ENCODE assay signal across 19 cellular contexts in genomic region chr5:170426149-170426767, GRCh38. TPM values are rescaled to one million over a fixed set of nuclear protein-coding genes. Genes with fewer than 3 reads are reported as not detected.
DNase-seq lines count a peak whose midpoint lies in the region; ATAC-seq and TF ChIP-seq lines count a peak whose summit lies in the region.
"Had no signal": no experiment of that assay in that cellular context is flagged by ENCODE, and none has a peak within 500 bp of the region (broad histone marks: within the 10 kb centered on the region; RNA-seq: fewer than 3 reads in every experiment).

No MANE protein-coding gene starts in this region.

- in situ Hi-C loops in mammary epithelial cell (cut with MboI; ENCODE audit: low sequenced_read_pairs in 2 of 2): no loop called here

- peaks cover 2% of the 10 kb centered on the region for H3K27me3 ChIP-seq in GM06990 (replicated peaks; ENCODE audit: control insufficient read depth, insufficient read depth, low read length)
- peaks cover 12% of the 10 kb centered on the region for H3K27me3 ChIP-seq in foreskin keratinocyte
- peaks cover 6% of the 10 kb centered on the region for H3K27me3 ChIP-seq in mammary epithelial cell (ENCODE audit: insufficient read depth, low read length)
- H3K27me3 ChIP-seq: body of pancreas, transverse colon had no signal

- ATAC-seq in GM18502 (IDR thresholded peaks at IDR 0.05; ENCODE audit: poor library complexity, unreplicated experiment) (peak; percentile 45), foreskin keratinocyte (no peak)
- ATAC-seq in naive thymus-derived CD8-positive, alpha-beta T cell: no peak
- ATAC-seq: body of pancreas; stimulated activated effector memory CD8-positive, alpha-beta T cell treated with anti-CD3 and anti-CD28 coated beads, Interleukin-12 subunit alpha, Interleukin-12 subunit beta, amount 100 ng/mL, for 72 hours had no signal

- no peaks in the 10 kb centered on the region for H3K4me1 Mint-ChIP-seq in naive thymus-derived CD8-positive, alpha-beta T cell
- H3K4me1 Mint-ChIP-seq: activated naive CD4-positive, alpha-beta T cell treated with anti-CD3 and anti-CD28 coated beads, Interleukin-2, amount 50 U/mL, for 24 hours; stimulated activated effector memory CD8-positive, alpha-beta T cell treated with anti-CD3 and anti-CD28 coated beads, Interleukin-12 subunit alpha, Interleukin-12 subunit beta, amount 100 ng/mL, for 72 hours had no signal

- H3K36me3 Mint-ChIP-seq in naive thymus-derived CD8-positive, alpha-beta T cell: no peaks in the 10 kb centered on the region
- H3K36me3 Mint-ChIP-seq: activated naive CD4-positive, alpha-beta T cell treated with anti-CD3 and anti-CD28 coated beads, Interleukin-2, amount 50 U/mL, for 24 hours; IgD-negative memory B cell; stimulated activated effector memory CD8-positive, alpha-beta T cell treated with anti-CD3 and anti-CD28 coated beads, Interleukin-12 subunit alpha, Interleukin-12 subunit beta, amount 100 ng/mL, for 72 hours had no signal

- dilution Hi-C loops in mammary epithelial cell (cut with HindIII; ENCODE audit: low sequenced_read_pairs): loop anchor here (25.0 kb wide), 1 partner anchor 186 kb away; no protein-coding TSS in a partner anchor

- DNase-seq in GM06990 (ENCODE audit: extremely low read depth, insufficient read length) (no peak), NAMALWA (ENCODE audit: low spot score) (peak; percentile 61), foreskin keratinocyte (no peak), NCI-H510A treated with DMSO at 0.1 percent for 48 hours (lab: John Stamatoyannopoulos, UW) (no peak), occipital lobe (lab: John Stamatoyannopoulos, UW) (no peak), mammary epithelial cell (no peak)
- no peak for DNase-seq in naive thymus-derived CD8-positive, alpha-beta T cell
- DNase-seq: activated CD4-positive, alpha-beta T cell treated with anti-CD3 and anti-CD28 coated beads, Interleukin-2, amount 50 U/mL, for 1 hour; body of pancreas; H7; NCI-H1092 treated with DMSO at 0.1 percent for 48 hours; transverse colon had no signal

- TF ChIP-seq CTCF in GM06990 (IDR thresholded peaks at IDR 0.05; ENCODE audit: insufficient read depth, low read length, poor library complexity, severe bottlenecking): peak; percentile 78
- TF ChIP-seq CTCF in foreskin keratinocyte (conservative IDR thresholded peaks at IDR 0.05): peak; percentile 26
- no peak for TF ChIP-seq CTCF in mammary epithelial cell (conservative IDR thresholded peaks at IDR 0.05 in 1 of 2, IDR thresholded peaks at IDR 0.05 in 1 of 2; ENCODE audit: extremely low read depth in 1 of 2, insufficient read depth in 1 of 2, low read depth in 1 of 2, low read length in 2 of 2)

- no peak overlapping the region for H3K4me3 Mint-ChIP-seq in naive thymus-derived CD8-positive, alpha-beta T cell
- H3K4me3 Mint-ChIP-seq: activated naive CD4-positive, alpha-beta T cell treated with anti-CD3 and anti-CD28 coated beads, Interleukin-2, amount 50 U/mL, for 24 hours; IgD-negative memory B cell; stimulated activated effector memory CD8-positive, alpha-beta T cell treated with anti-CD3 and anti-CD28 coated beads, Interleukin-12 subunit alpha, Interleukin-12 subunit beta, amount 100 ng/mL, for 72 hours had no signal

- H3K27me3 Mint-ChIP-seq in naive thymus-derived CD8-positive, alpha-beta T cell: peaks cover 0 to 7% (median 3%) of the 10 kb centered on the region in 5 donors

- H3K36me3 ChIP-seq in GM06990 (ENCODE audit: control insufficient read depth, insufficient read depth, low read length): no peaks in the 10 kb centered on the region
- H3K36me3 ChIP-seq in mammary epithelial cell (ENCODE audit: insufficient read depth, low read length): no peaks in the 10 kb centered on the region
- H3K36me3 ChIP-seq: transverse colon had no signal

- whole genome bisulfite sequencing in mammary epithelial cell (ENCODE audit: low coverage, missing lambda C conversion rate): 63% methylated on average over 3 of the region's 3 CpGs

- no peaks in the 10 kb centered on the region for H4K20me1 ChIP-seq in mammary epithelial cell (ENCODE audit: insufficient read depth, low read length)

- H3K9ac ChIP-seq in mammary epithelial cell (ENCODE audit: insufficient read depth, low read length): no peak overlapping the region

- H3K27ac Mint-ChIP-seq in naive thymus-derived CD8-positive, alpha-beta T cell: no peak overlapping the region
- H3K27ac Mint-ChIP-seq: activated naive CD4-positive, alpha-beta T cell treated with anti-CD3 and anti-CD28 coated beads, Interleukin-2, amount 50 U/mL, for 24 hours; IgD-negative memory B cell; stimulated activated effector memory CD8-positive, alpha-beta T cell treated with anti-CD3 and anti-CD28 coated beads, Interleukin-12 subunit alpha, Interleukin-12 subunit beta, amount 100 ng/mL, for 72 hours had no signal

- POLR2A ChIA-PET in naive thymus-derived CD8-positive, alpha-beta T cell (lab: Charles Lee): no interaction called here

- H2AFZ ChIP-seq in mammary epithelial cell (ENCODE audit: low read depth, low read length): no peak overlapping the region

- no peak overlapping the region for H3K4me2 ChIP-seq in mammary epithelial cell (ENCODE audit: insufficient read depth, low read depth, low read length)

- no peaks in the 10 kb centered on the region for H3K9me3 ChIP-seq in mammary epithelial cell (replicated peaks; ENCODE audit: insufficient read depth, low read length)
- H3K9me3 ChIP-seq: body of pancreas, transverse colon had no signal

- no peaks in the 10 kb centered on the region for H3K79me2 ChIP-seq in mammary epithelial cell (ENCODE audit: insufficient read depth, low read length)

- H3K27ac ChIP-seq in foreskin keratinocyte (no peak overlapping the region), mammary epithelial cell (ENCODE audit: insufficient read depth, low read depth, low read length) (no peak overlapping the region)
- H3K27ac ChIP-seq: body of pancreas, epithelial cell of prostate, transverse colon had no signal

- intact Hi-C loops in mammary epithelial cell (cut with micrococcal nuclease): no loop called here

- no peaks in the 10 kb centered on the region for H3K4me1 ChIP-seq in foreskin keratinocyte
- H3K4me1 ChIP-seq in mammary epithelial cell (ENCODE audit: insufficient read depth, low read length): no peaks in the 10 kb centered on the region
- H3K4me1 ChIP-seq: body of pancreas, transverse colon had no signal

- CTCF ChIA-PET in mammary epithelial cell (lab: Charles Lee; ENCODE audit: low non-redundant PET): no interaction called here

- BruUV-seq in mammary epithelial cell (replicated peaks; lab: Mats Ljungman, UMichigan): no TSS peak

- no peaks in the 10 kb centered on the region for H3K9me3 Mint-ChIP-seq in naive thymus-derived CD8-positive, alpha-beta T cell
- H3K9me3 Mint-ChIP-seq: activated naive CD4-positive, alpha-beta T cell treated with anti-CD3 and anti-CD28 coated beads, Interleukin-2, amount 50 U/mL, for 24 hours; IgD-negative memory B cell; stimulated activated effector memory CD8-positive, alpha-beta T cell treated with anti-CD3 and anti-CD28 coated beads, Interleukin-12 subunit alpha, Interleukin-12 subunit beta, amount 100 ng/mL, for 72 hours had no signal

- H3K4me3 ChIP-seq in GM06990 (replicated peaks; ENCODE audit: low read depth, low read length) (no peak overlapping the region), mammary epithelial cell (replicated peaks in 1 of 3; ENCODE audit: insufficient read depth in 1 of 3, low read depth in 2 of 3, low read length in 3 of 3) (no peak overlapping the region)
- H3K4me3 ChIP-seq: body of pancreas, lung, transverse colon had no signal

RNA-seq across cellular contexts. Expression of gene KCNMB1, which starts 37.1 kb away (rescaled TPM):
- total RNA-seq in foreskin keratinocyte (not detected in 2 replicates), occipital lobe (0.16 TPM), mammary epithelial cell (under 1 TPM in 1 of 2 donors, not detected in 1; 0.50 TPM)
- polyA plus RNA-seq in foreskin keratinocyte (not detected in 2 replicates), mammary epithelial cell (not detected)
- not detected for total RNA-seq in naive thymus-derived CD8-positive, alpha-beta T cell
- polyA plus RNA-seq in naive thymus-derived CD8-positive, alpha-beta T cell: under 1 TPM in 1 of 3 donors, not detected in 2; 0.06 TPM
- polyA minus RNA-seq in mammary epithelial cell: not detected
- total RNA-seq: SK-MEL-5 had no signal
- polyA plus RNA-seq: IgD-negative memory B cell had no signal

Comparison
In these comparisons a context has a peak if more than half of its experiments do, and no peak if none do; other contexts are left out.
1. CTCF ChIP-seq: peak in GM06990 (single experiment) and foreskin keratinocyte (single experiment); none in mammary epithelial cell (0 of 2).